In the genomic region with DNA sequence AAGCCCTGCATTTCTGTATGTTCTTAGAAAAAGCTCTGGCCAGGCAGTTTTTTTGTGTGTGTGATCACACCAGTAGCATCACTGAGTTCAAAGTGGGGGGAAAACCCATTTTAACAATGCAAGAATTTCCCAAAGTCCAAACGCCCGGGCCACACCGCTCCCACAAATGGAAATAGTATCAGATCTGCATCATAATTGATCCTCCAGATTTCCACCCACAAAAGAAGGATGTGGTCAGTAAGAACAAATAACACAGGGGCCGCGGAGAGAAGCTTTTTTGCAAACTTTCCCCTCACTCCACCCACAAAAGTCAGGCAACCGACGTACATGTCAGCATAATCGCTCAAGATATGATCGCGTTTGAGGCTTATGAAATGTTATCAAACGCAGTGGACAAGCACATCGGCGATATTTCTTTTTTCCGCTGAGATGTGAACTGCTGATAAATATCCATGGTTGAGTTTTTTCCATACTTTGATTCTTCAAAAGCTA, we compare ENCODE assay signal across 10 cellular contexts.
A peak's percentile ranks its signal among the peaks of the same experiment; 100 is the strongest.
DNase-seq lines count a peak whose midpoint lies in the region; ATAC-seq, FAIRE-seq and TF ChIP-seq lines count a peak whose summit lies in the region.
"Had no signal": no experiment of that assay in that cellular context is flagged by ENCODE, and none has a peak within 500 bp of the region (broad histone marks: within the 10 kb centered on the region; RNA-seq: fewer than 3 reads in every experiment).

No MANE protein-coding gene starts in this region.

- H2AFZ ChIP-seq in astrocyte (ENCODE audit: low read depth, low read length): peak overlapping the region; percentile 51
- H2AFZ ChIP-seq in neuronal stem cell (ENCODE audit: low read length): peak overlapping the region; percentile 83

- no peak overlapping the region for H2AK5ac ChIP-seq in neuronal stem cell (ENCODE audit: low read depth, low read length)

- no peaks in the 10 kb centered on the region for H3K79me1 ChIP-seq in neuronal stem cell (ENCODE audit: low read depth, low read length)

- H3K27me3 Mint-ChIP-seq in astrocyte (ENCODE audit: low read depth, unreplicated experiment): no peaks in the 10 kb centered on the region

- no peaks in the 10 kb centered on the region for H3K9me3 ChIP-seq in BLaER1
- no peaks in the 10 kb centered on the region for H3K9me3 ChIP-seq in NT2/D1 (ENCODE audit: insufficient read depth, low read length)
- no peaks in the 10 kb centered on the region for H3K9me3 ChIP-seq in astrocyte (ENCODE audit: insufficient read depth, low read depth, low read length)
- H3K9me3 ChIP-seq in neuronal stem cell (replicated peaks in 1 of 2; ENCODE audit: control insufficient read depth in 2 of 2, insufficient read depth in 1 of 2, low read depth in 1 of 2, low read length in 2 of 2): no peaks in the 10 kb centered on the region

- no peaks in the 10 kb centered on the region for H3K36me3 Mint-ChIP-seq in astrocyte (ENCODE audit: low read depth, unreplicated experiment)

- peak overlapping the region; percentile 21 for H3K27ac Mint-ChIP-seq in astrocyte (ENCODE audit: unreplicated experiment)
- H3K27ac Mint-ChIP-seq: IgD-negative memory B cell had no signal

- no CpG with 5 or more reads among the region's 14 CpGs for WGBS in neuronal stem cell (ENCODE audit: extremely low coverage in 2 of 2, insufficient read length in 2 of 2, insufficient replicate concordance in 1 of 2), 2 donors

- no peak overlapping the region for H4K8ac ChIP-seq in neuronal stem cell (ENCODE audit: low read depth, low read length)

- H3K79me2 ChIP-seq in astrocyte (ENCODE audit: insufficient read depth, low read length): no peaks in the 10 kb centered on the region

- H3K9ac ChIP-seq in BLaER1 (no peak overlapping the region), NT2/D1 (ENCODE audit: insufficient read length, low read depth) (peak overlapping the region; percentile 50), astrocyte (ENCODE audit: low read length) (peak overlapping the region; percentile 56), neuronal stem cell (ENCODE audit: low read depth, low read length, poor library complexity) (no peak overlapping the region)

- no peak overlapping the region for H2BK5ac ChIP-seq in neuronal stem cell (ENCODE audit: low read length)

- no peak overlapping the region for H4K91ac ChIP-seq in neuronal stem cell (ENCODE audit: low read depth, low read length, poor library complexity)

- H4K20me1 ChIP-seq in BLaER1: no peaks in the 10 kb centered on the region
- H4K20me1 ChIP-seq in astrocyte (ENCODE audit: insufficient read depth, low read length): no peaks in the 10 kb centered on the region

- H3K4me1 Mint-ChIP-seq in astrocyte (ENCODE audit: low read depth, unreplicated experiment): peaks cover 12% of the 10 kb centered on the region
- H3K4me1 Mint-ChIP-seq: IgD-negative memory B cell had no signal

- FAIRE-seq in astrocyte (lab: Jason Lieb, UNC): no peak

- H2BK12ac ChIP-seq in neuronal stem cell (ENCODE audit: low read length): no peak overlapping the region

- H3K36me3 ChIP-seq in BLaER1 (no peaks in the 10 kb centered on the region), NT2/D1 (ENCODE audit: insufficient read depth, insufficient read length, low read length) (no peaks in the 10 kb centered on the region), astrocyte (ENCODE audit: insufficient read depth, low read length) (no peaks in the 10 kb centered on the region), neuronal stem cell (replicated peaks in 1 of 2; ENCODE audit: control insufficient read depth in 2 of 2, insufficient read depth in 2 of 2, low read length in 2 of 2) (no peaks in the 10 kb centered on the region)

- no peak for ATAC-seq in GM21717 (IDR thresholded peaks at IDR 0.05; ENCODE audit: unreplicated experiment)
- no peak for ATAC-seq in GM18873 (IDR thresholded peaks at IDR 0.05; ENCODE audit: low FRiP score, unreplicated experiment)
- ATAC-seq: sciatic nerve had no signal

- no peak overlapping the region for H3K18ac ChIP-seq in neuronal stem cell (ENCODE audit: low read length)

- peak overlapping the region; percentile 47 for H3K4me3 Mint-ChIP-seq in astrocyte (ENCODE audit: unreplicated experiment)
- H3K4me3 Mint-ChIP-seq: IgD-negative memory B cell had no signal

- H3K4ac ChIP-seq in neuronal stem cell (ENCODE audit: low read length): no peak overlapping the region

- no peaks in the 10 kb centered on the region for H3K9me3 Mint-ChIP-seq in astrocyte (ENCODE audit: unreplicated experiment)
- H3K9me3 Mint-ChIP-seq: IgD-negative memory B cell had no signal

- H3K27me3 ChIP-seq in BLaER1: no peaks in the 10 kb centered on the region
- H3K27me3 ChIP-seq in NT2/D1 (ENCODE audit: insufficient read depth, insufficient read length): no peaks in the 10 kb centered on the region
- no peaks in the 10 kb centered on the region for H3K27me3 ChIP-seq in astrocyte (ENCODE audit: insufficient read depth, low read length)
- H3K27me3 ChIP-seq in neuronal stem cell (ENCODE audit: control insufficient read depth in 3 of 3, insufficient read depth in 3 of 3, low read depth in 1 of 3, low read length in 3 of 3): no peaks in the 10 kb centered on the region

- no peak overlapping the region for H3K23ac ChIP-seq in neuronal stem cell (ENCODE audit: low read depth, low read length, poor library complexity)

- H3K4me2 ChIP-seq in BLaER1: 0 out of 2 replicates have a peak overlapping the region, but pooled peaks have one; percentile 1
- H3K4me2 ChIP-seq in astrocyte (ENCODE audit: low read length): peak overlapping the region; percentile 82
- peak overlapping the region; percentile 63 for H3K4me2 ChIP-seq in neuronal stem cell (ENCODE audit: insufficient read depth, low read length, poor library complexity, severe bottlenecking)

- H3K14ac ChIP-seq in neuronal stem cell (ENCODE audit: low read length): no peak overlapping the region

- no peak for TF ChIP-seq CTCF in astrocyte (IDR thresholded peaks at IDR 0.05; ENCODE audit: insufficient read depth, low read depth, low read length)

- DNase-seq in NT2/D1 (ENCODE audit: low read depth, low spot score) (peak; percentile 28), astrocyte (ENCODE audit: low read depth) (peak; percentile 91), neuronal stem cell (ENCODE audit: low spot score) (no peak), COLO668 (lab: John Stamatoyannopoulos, UW; ENCODE audit: unreplicated experiment) (no peak), kidney glomerular epithelial cell (lab: John Stamatoyannopoulos, UW) (no peak)

- H3K27ac ChIP-seq in BLaER1 (no peak overlapping the region), astrocyte (ENCODE audit: low read depth, low read length) (peak overlapping the region; percentile 24), neuronal stem cell (replicated peaks; ENCODE audit: low read length) (peak overlapping the region; percentile 90)

- H3K4me3 ChIP-seq in BLaER1: no peak overlapping the region
- no peak overlapping the region for H3K4me3 ChIP-seq in NT2/D1 (ENCODE audit: insufficient read length, low read depth)
- H3K4me3 ChIP-seq in astrocyte (ENCODE audit: insufficient read depth, low read depth, low read length): peak overlapping the region; percentile 31
- peak overlapping the region in 1 of 2 donors; percentile 7 for H3K4me3 ChIP-seq in neuronal stem cell (ENCODE audit: low read length in 2 of 2)

- peaks cover 7% of the 10 kb centered on the region; the same call in 1 of the 2 replicates for H3K4me1 ChIP-seq in BLaER1
- peaks cover 4% of the 10 kb centered on the region for H3K4me1 ChIP-seq in NT2/D1 (ENCODE audit: insufficient read depth, insufficient read length)
- H3K4me1 ChIP-seq in astrocyte (ENCODE audit: insufficient read depth, low read length): peaks cover 20% of the 10 kb centered on the region
- H3K4me1 ChIP-seq in neuronal stem cell (ENCODE audit: control insufficient read depth in 2 of 2, insufficient read depth in 1 of 2, low read depth in 1 of 2, low read length in 2 of 2): peaks cover 9 to 24% of the 10 kb centered on the region in 2 donors

- H2BK15ac ChIP-seq in neuronal stem cell (ENCODE audit: low read length): no peak overlapping the region

- H2BK120ac ChIP-seq in neuronal stem cell (ENCODE audit: low read depth, low read length): no peak overlapping the region

Comparison
In these comparisons a context has a peak if more than half of its experiments do, and no peak if none do; other contexts are left out.
1. H3K4me2 ChIP-seq: peak in every context shown above with its lines; median percentile 82 in astrocyte; 63 in neuronal stem cell; 1 in BLaER1.
2. H3K9ac ChIP-seq: peak in NT2/D1 (single experiment) and astrocyte (single experiment); none in BLaER1 (single experiment) and neuronal stem cell (single experiment).
3. DNase-seq: peak in NT2/D1 (single experiment) and astrocyte (single experiment); none in neuronal stem cell (single experiment), COLO668 (single experiment) and kidney glomerular epithelial cell (single experiment).